In genomic region chr14:54603362-54603761, GRCh38 we compare ENCODE assay signal across 19 cellular contexts. TPM values are rescaled to one million over a fixed set of nuclear protein-coding genes. Genes with fewer than 3 reads are reported as not detected.
DNase-seq lines count a peak whose midpoint lies in the region; ATAC-seq and TF ChIP-seq lines count a peak whose summit lies in the region.
"Had no signal": no experiment of that assay in that cellular context is flagged by ENCODE, and none has a peak within 500 bp of the region (broad histone marks: within the 10 kb centered on the region; RNA-seq: fewer than 3 reads in every experiment).

No MANE protein-coding gene starts in this region.

- H3K27me3 Mint-ChIP-seq in activated CD8-positive, alpha-beta memory T cell treated with anti-CD3 and anti-CD28 coated beads, Interleukin-2, amount 10 ng/mL, durations not matched to agents 7 days and 5 days, result peaks cover 25% of the 10 kb centered on the region
- H3K27me3 Mint-ChIP-seq: B cell; dendritic cell treated with granulocyte-macrophage colony-stimulating factor and Interleukin-4, amounts not matched to agents 40 ng/mL and 50 ng/mL, for 4 days; memory B cell had no signal

- CTCF ChIA-PET in activated CD8-positive, alpha-beta memory T cell treated with anti-CD3 and anti-CD28 coated beads, Interleukin-2, amount 10 ng/mL, durations not matched to agents 7 days and 5 days (lab: Charles Lee), result interaction anchor here (0.9 kb wide), 1 partner anchor 35 kb away, joined by 4 read pairs; no protein-coding TSS in a partner anchor

- H3K4me3 ChIP-seq in choroid plexus epithelial cell (ENCODE audit: low read depth, low read length), result no peak overlapping the region
- H3K4me3 ChIP-seq: esophagus muscularis mucosa, GM23338, right atrium auricular region had no signal

- no peaks in the 10 kb centered on the region for H3K4me1 Mint-ChIP-seq in activated CD8-positive, alpha-beta memory T cell treated with anti-CD3 and anti-CD28 coated beads, Interleukin-2, amount 10 ng/mL, durations not matched to agents 7 days and 5 days
- H3K4me1 Mint-ChIP-seq: activated CD4-positive, alpha-beta memory T cell treated with anti-CD3 and anti-CD28 coated beads, Interleukin-2, amount 10 ng/mL, durations not matched to agents 7 days and 5 days had no signal

- ATAC-seq in left lobe of liver, result peak; percentile 58
- no peak for ATAC-seq in GM18861 (IDR thresholded peaks at IDR 0.05; ENCODE audit: unreplicated experiment)
- no peak for ATAC-seq in activated CD8-positive, alpha-beta memory T cell treated with anti-CD3 and anti-CD28 coated beads, Interleukin-2, amount 10 ng/mL, durations not matched to agents 7 days and 5 days
- ATAC-seq: GM23338 had no signal

- H3K36me3 Mint-ChIP-seq in activated CD8-positive, alpha-beta memory T cell treated with anti-CD3 and anti-CD28 coated beads, Interleukin-2, amount 10 ng/mL, durations not matched to agents 7 days and 5 days, result no peaks in the 10 kb centered on the region

- H3K4me3 Mint-ChIP-seq in activated CD8-positive, alpha-beta memory T cell treated with anti-CD3 and anti-CD28 coated beads, Interleukin-2, amount 10 ng/mL, durations not matched to agents 7 days and 5 days, result no peak overlapping the region
- H3K4me3 Mint-ChIP-seq: activated CD4-positive, alpha-beta memory T cell treated with anti-CD3 and anti-CD28 coated beads, Interleukin-2, amount 10 ng/mL, durations not matched to agents 7 days and 5 days; B cell; dendritic cell treated with granulocyte-macrophage colony-stimulating factor and Interleukin-4, amounts not matched to agents 40 ng/mL and 50 ng/mL, for 4 days; GM23338; memory B cell; neural crest cell had no signal

- H3K27ac Mint-ChIP-seq in activated CD8-positive, alpha-beta memory T cell treated with anti-CD3 and anti-CD28 coated beads, Interleukin-2, amount 10 ng/mL, durations not matched to agents 7 days and 5 days, result no peak overlapping the region
- H3K27ac Mint-ChIP-seq: activated CD4-positive, alpha-beta memory T cell treated with anti-CD3 and anti-CD28 coated beads, Interleukin-2, amount 10 ng/mL, durations not matched to agents 7 days and 5 days; B cell; dendritic cell treated with granulocyte-macrophage colony-stimulating factor and Interleukin-4, amounts not matched to agents 40 ng/mL and 50 ng/mL, for 4 days; GM23338; memory B cell had no signal

- no peaks in the 10 kb centered on the region for H3K9me3 Mint-ChIP-seq in activated CD8-positive, alpha-beta memory T cell treated with anti-CD3 and anti-CD28 coated beads, Interleukin-2, amount 10 ng/mL, durations not matched to agents 7 days and 5 days (ENCODE audit: low read depth)
- H3K9me3 Mint-ChIP-seq: activated CD4-positive, alpha-beta memory T cell treated with anti-CD3 and anti-CD28 coated beads, Interleukin-2, amount 10 ng/mL, durations not matched to agents 7 days and 5 days; dendritic cell treated with granulocyte-macrophage colony-stimulating factor and Interleukin-4, amounts not matched to agents 40 ng/mL and 50 ng/mL, for 4 days; GM23338; memory B cell had no signal

- DNase-seq in AG20443 (ENCODE audit: low spot score), result peak; percentile 20
- peak; percentile 45 for DNase-seq in NCI-H226
- DNase-seq in choroid plexus epithelial cell (ENCODE audit: low read depth), result peak; percentile 76
- no peak for DNase-seq in left lobe of liver (ENCODE audit: low spot score)
- no peak for DNase-seq in cerebellar nuclear complex (lab: John Stamatoyannopoulos, UW)
- DNase-seq in activated CD8-positive, alpha-beta memory T cell treated with anti-CD3 and anti-CD28 coated beads, Interleukin-2, amount 10 ng/mL, durations not matched to agents 7 days and 5 days, result no peak
- DNase-seq in NCI-H510A (lab: John Stamatoyannopoulos, UW), result no peak
- DNase-seq: activated CD4-positive, alpha-beta memory T cell treated with anti-CD3 and anti-CD28 coated beads, Interleukin-2, amount 10 ng/mL, durations not matched to agents 7 days and 5 days; DMS153; NCI-H1092; stimulated activated CD4-positive, alpha-beta T cell treated with anti-CD3 and anti-CD28 coated beads, Interleukin-4, amount 100 ng/mL, for 4 hours had no signal

- TF ChIP-seq CTCF in choroid plexus epithelial cell (conservative IDR thresholded peaks at IDR 0.05; ENCODE audit: low read depth, low read length), result no peak

RNA-seq across cellular contexts. Expression of gene SAMD4A, which starts 36.4 kb away (rescaled TPM):
- total RNA-seq in left lobe of liver, result 25.9 TPM
- 1 to 10 TPM; 1.6 to 1.7 TPM for total RNA-seq in activated CD8-positive, alpha-beta memory T cell treated with anti-CD3 and anti-CD28 coated beads, Interleukin-2, amount 10 ng/mL, durations not matched to agents 7 days and 5 days

Comparison
In these comparisons a context has a peak if more than half of its experiments do, and no peak if none do; other contexts are left out.
1. DNase-seq: peak in AG20443 (single experiment), NCI-H226 (single experiment) and choroid plexus epithelial cell (single experiment); none in left lobe of liver (single experiment), cerebellar nuclear complex (0 of 2), activated CD8-positive, alpha-beta memory T cell treated with anti-CD3 and anti-CD28 coated beads, Interleukin-2, amount 10 ng/mL, durations not matched to agents 7 days and 5 days (single experiment) and NCI-H510A (single experiment).